13 cellular contexts compared by ENCODE assay signal in the genomic region with DNA sequence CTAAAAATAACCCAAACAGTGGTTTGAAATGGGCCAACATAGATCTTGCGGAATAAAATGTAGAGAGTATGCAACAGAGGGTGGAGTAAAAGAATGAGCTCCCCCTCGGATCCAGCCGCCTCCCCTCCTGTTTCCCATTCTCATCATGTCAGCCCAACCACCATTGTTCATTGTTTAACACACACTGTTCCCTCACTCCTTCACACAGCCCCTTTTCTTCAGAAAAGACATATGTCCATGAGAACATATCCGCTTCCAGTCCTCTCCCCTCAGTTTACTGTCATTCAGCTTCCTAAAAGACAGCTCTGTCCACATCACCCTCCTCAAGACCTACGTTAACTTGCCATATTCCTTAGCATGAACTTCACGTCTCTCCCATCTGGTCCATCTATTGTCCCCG.
"Had no signal": no experiment of that assay in that cellular context is flagged by ENCODE, and none has a peak within 500 bp of the region (broad histone marks: within the 10 kb centered on the region; RNA-seq: fewer than 3 reads in every experiment).

No MANE protein-coding gene starts in this region.

- H3K36me3 ChIP-seq: colonic mucosa, gastrocnemius medialis, thoracic aorta had no signal

- ATAC-seq: gastrocnemius medialis; left colon; natural killer cell treated with Interleukin-12 subunit alpha and Interleukin-12 subunit beta and Interleukin-15 and Interleukin-18, amount 100 ng/mL, for 72 hours; stimulated activated naive CD8-positive, alpha-beta T cell treated with anti-CD3 and anti-CD28 coated beads, Interleukin-15, Interleukin-2, amounts not matched to agents 100 U/mL and 50 U/mL, for 24 hours had no signal

- H3K27me3 ChIP-seq: colonic mucosa, gastrocnemius medialis had no signal

- H3K4me3 ChIP-seq: colonic mucosa, gastrocnemius medialis, lung, thoracic aorta had no signal

- DNase-seq: activated B cell treated with CpG ODN at 0.5 μM for 24 hours; activated CD4-positive, alpha-beta T cell treated with anti-CD3 and anti-CD28 coated beads, Interleukin-2, amount 10 ng/mL, durations not matched to agents 24 days and 14 days; activated naive CD4-positive, alpha-beta T cell treated with anti-CD3 and anti-CD28 coated beads for 36 hours; colonic mucosa; effector CD4-positive, alpha-beta T cell; gastrocnemius medialis; left colon; stimulated activated CD4-positive, alpha-beta T cell treated with anti-CD3 and anti-CD28 coated beads, Interleukin-4, amount 100 ng/mL, for 1 hour; stimulated activated CD8-positive, alpha-beta memory T cell treated with anti-CD3 and anti-CD28 coated beads, Interleukin-4, amount 100 ng/mL, for 48 hours; stimulated activated naive CD8-positive, alpha-beta T cell treated with anti-CD3 and anti-CD28 coated beads, Interleukin-15, Interleukin-2, amounts not matched to agents 100 U/mL and 50 U/mL, for 24 hours had no signal

- H3K9me3 ChIP-seq: colonic mucosa, gastrocnemius medialis, thoracic aorta had no signal

- H3K27ac ChIP-seq: colonic mucosa, gastrocnemius medialis, thoracic aorta had no signal

- H3K4me1 ChIP-seq: colonic mucosa, gastrocnemius medialis had no signal
